In the genomic region with DNA sequence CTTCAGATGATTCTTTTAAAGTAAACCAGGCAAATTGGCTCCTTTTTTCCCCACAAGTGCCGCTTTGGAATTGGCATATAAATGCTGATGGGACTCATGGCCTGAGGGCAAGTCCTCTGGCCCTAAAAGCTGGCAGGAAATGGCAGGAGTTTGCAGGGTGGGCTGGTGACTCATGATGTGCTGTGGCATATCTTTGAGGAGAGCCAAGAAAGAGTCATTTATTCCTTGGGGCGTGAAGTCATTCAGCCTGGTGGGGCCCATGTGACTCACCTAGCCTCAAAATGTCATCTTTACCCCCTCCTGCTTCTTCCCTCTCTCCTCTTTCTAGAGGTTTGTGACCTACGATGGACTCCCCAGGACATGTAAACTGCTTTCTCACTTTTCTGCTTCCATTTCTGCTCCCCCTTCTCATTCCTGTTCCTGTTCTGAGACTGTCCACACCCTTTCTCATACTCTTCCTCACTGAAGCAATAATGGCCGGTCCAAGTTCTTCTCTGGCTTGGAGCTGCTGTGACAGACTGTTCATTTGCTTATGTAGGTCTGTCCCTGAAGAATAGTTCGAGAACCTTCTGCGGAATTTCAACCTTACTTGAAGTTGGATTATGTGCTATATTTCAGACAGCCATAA, we compare ENCODE assay signal across 9 cellular contexts.
DNase-seq lines count a peak whose midpoint lies in the region; ATAC-seq and TF ChIP-seq lines count a peak whose summit lies in the region.
"Had no signal": no experiment of that assay in that cellular context is flagged by ENCODE, and none has a peak within 500 bp of the region (broad histone marks: within the 10 kb centered on the region; RNA-seq: fewer than 3 reads in every experiment).

No MANE protein-coding gene starts in this region.

- H3K36me3 Mint-ChIP-seq in activated naive CD4-positive, alpha-beta T cell treated with anti-CD3 and anti-CD28 coated beads for 36 hours (ENCODE audit: low read depth), result no peaks in the 10 kb centered on the region
- no peaks in the 10 kb centered on the region for H3K36me3 Mint-ChIP-seq in activated naive CD4-positive, alpha-beta T cell treated with anti-CD3 and anti-CD28 coated beads, Interleukin-2, amount 10 ng/mL, durations not matched to agents 7 days and 5 days

- H3K9me3 ChIP-seq in ovary (no peaks in the 10 kb centered on the region), aorta (ENCODE audit: control insufficient read depth, low read length) (no peaks in the 10 kb centered on the region)

- TF ChIP-seq POLR2A in ovary (IDR thresholded peaks at IDR 0.05), result no peak

- H3K27me3 ChIP-seq in ovary (no peaks in the 10 kb centered on the region), aorta (ENCODE audit: control insufficient read depth in 1 of 2, insufficient read depth in 2 of 2, low read length in 1 of 2) (no peaks in the 10 kb centered on the region)

- 90 to 94% (median 93%) methylated on average over 6 of the region's 6 CpGs for WGBS in ovary, 3 donors
- 65 to 75% methylated on average over 6 of the region's 6 CpGs for WGBS in aorta, 2 donors

- intact Hi-C loops in activated naive CD4-positive, alpha-beta T cell treated with anti-CD3 and anti-CD28 coated beads for 36 hours (cut with micrococcal nuclease), result loop anchor here (2.0 to 10.0 kb wide), 2 partner anchors 772 to 1956 kb away; no protein-coding TSS in a partner anchor
- intact Hi-C loops in ovary (cut with DNase I) (no loop called here), aorta (cut with DNase I) (no loop called here)

- no peaks in the 10 kb centered on the region for H3K9me3 Mint-ChIP-seq in activated naive CD4-positive, alpha-beta T cell treated with anti-CD3 and anti-CD28 coated beads for 36 hours
- H3K9me3 Mint-ChIP-seq in activated naive CD4-positive, alpha-beta T cell treated with anti-CD3 and anti-CD28 coated beads, Interleukin-2, amount 10 ng/mL, durations not matched to agents 7 days and 5 days, result peaks cover 3% of the 10 kb centered on the region
- H3K9me3 Mint-ChIP-seq in stimulated activated naive CD8-positive, alpha-beta T cell treated with anti-CD3 and anti-CD28 coated beads, Interleukin-15, amount 100 ng/mL, for 72 hours, result peaks cover 6 to 8% of the 10 kb centered on the region in 2 donors

- no peaks in the 10 kb centered on the region for H3K36me3 ChIP-seq in ovary
- no peaks in the 10 kb centered on the region for H3K36me3 ChIP-seq in aorta (ENCODE audit: control insufficient read depth in 1 of 2, insufficient read depth in 2 of 2, low read length in 1 of 2)

- no peak overlapping the region for H3K4me3 ChIP-seq in fibroblast of villous mesenchyme (ENCODE audit: low read depth, low read length)
- no peak overlapping the region for H3K4me3 ChIP-seq in ovary
- H3K4me3 ChIP-seq in aorta (ENCODE audit: low read length in 2 of 2), result no peak overlapping the region

- peak overlapping the region; percentile 59 for H3K27ac Mint-ChIP-seq in activated naive CD4-positive, alpha-beta T cell treated with anti-CD3 and anti-CD28 coated beads for 36 hours
- H3K27ac Mint-ChIP-seq in activated naive CD4-positive, alpha-beta T cell treated with anti-CD3 and anti-CD28 coated beads, Interleukin-2, amount 10 ng/mL, durations not matched to agents 7 days and 5 days, result no peak overlapping the region
- peak overlapping the region in 1 of 2 donors; percentile 50 for H3K27ac Mint-ChIP-seq in stimulated activated naive CD8-positive, alpha-beta T cell treated with anti-CD3 and anti-CD28 coated beads, Interleukin-15, amount 100 ng/mL, for 72 hours

- H3K4me1 ChIP-seq in ovary (ENCODE audit: insufficient read depth) (no peaks in the 10 kb centered on the region), aorta (ENCODE audit: control insufficient read depth in 1 of 2, insufficient read depth in 2 of 2, low read length in 2 of 2) (no peaks in the 10 kb centered on the region)

- peak; percentile 91 for ATAC-seq in SK-N-SH treated with all-trans-retinoic acid at 6 μM for 48 hours
- peak; percentile 99 for ATAC-seq in stimulated activated naive CD8-positive, alpha-beta T cell treated with anti-CD3 and anti-CD28 coated beads, Interleukin-15, amount 100 ng/mL, for 72 hours
- no peak for ATAC-seq in GM19467 (IDR thresholded peaks at IDR 0.05; ENCODE audit: unreplicated experiment)
- no peak for ATAC-seq in aorta (ENCODE audit: low FRiP score)

- DNase-seq in activated naive CD4-positive, alpha-beta T cell treated with anti-CD3 and anti-CD28 coated beads for 36 hours, result peak; percentile 70
- DNase-seq in activated naive CD4-positive, alpha-beta T cell treated with anti-CD3 and anti-CD28 coated beads, Interleukin-2, amount 10 ng/mL, durations not matched to agents 7 days and 5 days, result no peak
- peak; percentile 18 for DNase-seq in fibroblast of villous mesenchyme (ENCODE audit: low read depth)
- peak; percentile 50 to 76 for DNase-seq in stimulated activated naive CD8-positive, alpha-beta T cell treated with anti-CD3 and anti-CD28 coated beads, Interleukin-15, amount 100 ng/mL, for 72 hours
- no peak for DNase-seq in ovary
- DNase-seq in aorta, result no peak
- DNase-seq: substantia nigra had no signal

- no peaks in the 10 kb centered on the region for H3K27me3 Mint-ChIP-seq in activated naive CD4-positive, alpha-beta T cell treated with anti-CD3 and anti-CD28 coated beads for 36 hours (ENCODE audit: low read depth)
- H3K27me3 Mint-ChIP-seq in activated naive CD4-positive, alpha-beta T cell treated with anti-CD3 and anti-CD28 coated beads, Interleukin-2, amount 10 ng/mL, durations not matched to agents 7 days and 5 days, result no peaks in the 10 kb centered on the region
- H3K27me3 Mint-ChIP-seq in stimulated activated naive CD8-positive, alpha-beta T cell treated with anti-CD3 and anti-CD28 coated beads, Interleukin-15, amount 100 ng/mL, for 72 hours, result no peaks in the 10 kb centered on the region

- no peak for TF ChIP-seq EP300 in ovary (IDR thresholded peaks at IDR 0.05)

- H3K27ac ChIP-seq in ovary, result no peak overlapping the region
- H3K27ac ChIP-seq in aorta (ENCODE audit: low read depth in 1 of 2, low read length in 2 of 2), result no peak overlapping the region

- H3K4me3 Mint-ChIP-seq in activated naive CD4-positive, alpha-beta T cell treated with anti-CD3 and anti-CD28 coated beads for 36 hours, result no peak overlapping the region
- no peak overlapping the region for H3K4me3 Mint-ChIP-seq in activated naive CD4-positive, alpha-beta T cell treated with anti-CD3 and anti-CD28 coated beads, Interleukin-2, amount 10 ng/mL, durations not matched to agents 7 days and 5 days
- H3K4me3 Mint-ChIP-seq in stimulated activated naive CD8-positive, alpha-beta T cell treated with anti-CD3 and anti-CD28 coated beads, Interleukin-15, amount 100 ng/mL, for 72 hours, result peak overlapping the region in 1 of 2 donors; percentile 18

- TF ChIP-seq CTCF in fibroblast of villous mesenchyme (IDR thresholded peaks at IDR 0.05; ENCODE audit: insufficient read depth, low read depth, low read length) (no peak), ovary (IDR thresholded peaks at IDR 0.05) (no peak)

- CTCF ChIA-PET in activated naive CD4-positive, alpha-beta T cell treated with anti-CD3 and anti-CD28 coated beads for 36 hours (lab: Charles Lee), result no interaction called here
- CTCF ChIA-PET in activated naive CD4-positive, alpha-beta T cell treated with anti-CD3 and anti-CD28 coated beads, Interleukin-2, amount 10 ng/mL, durations not matched to agents 7 days and 5 days (lab: Charles Lee), result no interaction called here

- peaks cover 19% of the 10 kb centered on the region for H3K4me1 Mint-ChIP-seq in activated naive CD4-positive, alpha-beta T cell treated with anti-CD3 and anti-CD28 coated beads for 36 hours (ENCODE audit: low read depth)
- H3K4me1 Mint-ChIP-seq in activated naive CD4-positive, alpha-beta T cell treated with anti-CD3 and anti-CD28 coated beads, Interleukin-2, amount 10 ng/mL, durations not matched to agents 7 days and 5 days, result no peaks in the 10 kb centered on the region
- peaks cover 27% of the 10 kb centered on the region for H3K4me1 Mint-ChIP-seq in stimulated activated naive CD8-positive, alpha-beta T cell treated with anti-CD3 and anti-CD28 coated beads, Interleukin-15, amount 100 ng/mL, for 72 hours

TF ChIP-seq in SK-N-SH treated with all-trans-retinoic acid at 6 μM for 48 hours, 23 proteins besides CTCF, POLR2A, EP300 and RAD21:
- TF ChIP-seq, protein P1, sequence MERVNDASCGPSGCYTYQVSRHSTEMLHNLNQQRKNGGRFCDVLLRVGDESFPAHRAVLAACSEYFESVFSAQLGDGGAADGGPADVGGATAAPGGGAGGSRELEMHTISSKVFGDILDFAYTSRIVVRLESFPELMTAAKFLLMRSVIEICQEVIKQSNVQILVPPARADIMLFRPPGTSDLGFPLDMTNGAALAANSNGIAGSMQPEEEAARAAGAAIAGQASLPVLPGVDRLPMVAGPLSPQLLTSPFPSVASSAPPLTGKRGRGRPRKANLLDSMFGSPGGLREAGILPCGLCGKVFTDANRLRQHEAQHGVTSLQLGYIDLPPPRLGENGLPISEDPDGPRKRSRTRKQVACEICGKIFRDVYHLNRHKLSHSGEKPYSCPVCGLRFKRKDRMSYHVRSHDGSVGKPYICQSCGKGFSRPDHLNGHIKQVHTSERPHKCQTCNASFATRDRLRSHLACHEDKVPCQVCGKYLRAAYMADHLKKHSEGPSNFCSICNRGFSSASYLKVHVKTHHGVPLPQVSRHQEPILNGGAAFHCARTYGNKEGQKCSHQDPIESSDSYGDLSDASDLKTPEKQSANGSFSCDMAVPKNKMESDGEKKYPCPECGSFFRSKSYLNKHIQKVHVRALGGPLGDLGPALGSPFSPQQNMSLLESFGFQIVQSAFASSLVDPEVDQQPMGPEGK (CRISPR knock-in tag; IDR thresholded peaks at IDR 0.05; ENCODE audit: borderline replicate concordance), result peak; percentile 79; the same call in 1 of the 2 replicates
- TF ChIP-seq ARNTL (CRISPR knock-in tag; IDR thresholded peaks at IDR 0.05; ENCODE audit: borderline replicate concordance, low read depth), result no peak

Comparison
In these comparisons a context has a peak if more than half of its experiments do, and no peak if none do; other contexts are left out.
1. DNase-seq: peak in activated naive CD4-positive, alpha-beta T cell treated with anti-CD3 and anti-CD28 coated beads for 36 hours (single experiment), fibroblast of villous mesenchyme (single experiment) and stimulated activated naive CD8-positive, alpha-beta T cell treated with anti-CD3 and anti-CD28 coated beads, Interleukin-15, amount 100 ng/mL, for 72 hours (2 of 2); none in activated naive CD4-positive, alpha-beta T cell treated with anti-CD3 and anti-CD28 coated beads, Interleukin-2, amount 10 ng/mL, durations not matched to agents 7 days and 5 days (single experiment), ovary (0 of 5) and aorta (0 of 2).
2. ATAC-seq: peak in SK-N-SH treated with all-trans-retinoic acid at 6 μM for 48 hours (single experiment) and stimulated activated naive CD8-positive, alpha-beta T cell treated with anti-CD3 and anti-CD28 coated beads, Interleukin-15, amount 100 ng/mL, for 72 hours (single experiment); none in GM19467 (single experiment) and aorta (single experiment).